ENCODE assay signal across 23 cellular contexts in the genomic region with DNA sequence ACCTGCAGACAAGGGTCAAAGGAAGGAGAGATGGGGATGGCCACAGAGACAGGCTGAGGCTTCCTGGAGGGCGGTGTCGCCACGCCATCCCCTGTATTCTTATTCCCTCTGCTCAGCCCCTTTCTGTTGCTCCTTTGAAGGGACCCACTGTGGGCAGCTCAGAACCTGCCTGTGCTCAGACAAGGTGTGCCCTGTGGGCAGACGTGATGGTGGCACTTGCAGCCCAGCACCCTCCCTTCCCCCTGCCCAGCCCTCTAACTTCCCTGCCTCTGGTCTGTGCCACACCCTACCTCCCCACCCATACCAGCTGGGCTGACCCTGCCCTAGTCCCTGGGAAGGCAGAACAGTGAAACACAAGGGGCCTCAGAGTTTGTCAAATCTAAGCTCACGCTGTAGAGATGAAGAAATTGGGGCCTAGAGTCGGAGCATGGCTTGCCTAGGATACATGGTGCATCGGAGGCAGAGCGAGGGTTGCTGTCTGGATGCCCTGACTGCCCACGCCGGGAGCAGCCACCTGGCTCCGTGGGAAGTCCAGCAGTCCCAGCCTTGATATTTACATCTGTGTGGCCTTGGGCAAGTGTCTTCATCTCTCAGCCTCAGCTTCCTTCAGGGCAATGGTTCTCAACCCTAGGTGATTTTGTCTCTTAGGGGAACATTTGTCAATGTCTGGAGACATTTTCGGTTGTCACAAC.
DNase-seq lines count a peak whose midpoint lies in the region; ATAC-seq and TF ChIP-seq lines count a peak whose summit lies in the region.
"Had no signal": no experiment of that assay in that cellular context is flagged by ENCODE, and none has a peak within 500 bp of the region (broad histone marks: within the 10 kb centered on the region; RNA-seq: fewer than 3 reads in every experiment).

No MANE protein-coding gene starts in this region.

- peak overlapping the region; percentile 71 for H3K27ac Mint-ChIP-seq in activated T-cell treated with anti-CD3 and anti-CD28 coated beads, Interleukin-2, amount 50 U/mL, for 24 hours
- H3K27ac Mint-ChIP-seq in dendritic cell treated with granulocyte-macrophage colony-stimulating factor and Interleukin-4, amounts not matched to agents 40 ng/mL and 50 ng/mL, for 4 days: peak overlapping the region; percentile 3
- H3K27ac Mint-ChIP-seq in type B pancreatic cell: no peak overlapping the region
- H3K27ac Mint-ChIP-seq: activated B cell treated with CpG ODN at 0.5 μM for 24 hours had no signal

- H3K9ac ChIP-seq in neuronal stem cell (ENCODE audit: low read depth, low read length, poor library complexity): no peak overlapping the region
- H3K9ac ChIP-seq: SK-N-SH had no signal

- H2BK12ac ChIP-seq in neuronal stem cell (ENCODE audit: low read length): no peak overlapping the region

- H4K8ac ChIP-seq in neuronal stem cell (ENCODE audit: low read depth, low read length): no peak overlapping the region

- no peak overlapping the region for H3K4me2 ChIP-seq in neuronal stem cell (ENCODE audit: insufficient read depth, low read length, poor library complexity, severe bottlenecking)
- H3K4me2 ChIP-seq: SK-N-SH had no signal

- H3K36me3 ChIP-seq in KOPT-K1 (ENCODE audit: insufficient read depth, low read length) (no peaks in the 10 kb centered on the region), neuronal stem cell (replicated peaks in 1 of 2; ENCODE audit: control insufficient read depth in 2 of 2, insufficient read depth in 2 of 2, low read length in 2 of 2) (no peaks in the 10 kb centered on the region)

- no peak overlapping the region for H3K4ac ChIP-seq in neuronal stem cell (ENCODE audit: low read length)

- peaks cover 86% of the 10 kb centered on the region for H3K4me1 Mint-ChIP-seq in activated T-cell treated with anti-CD3 and anti-CD28 coated beads, Interleukin-2, amount 50 U/mL, for 24 hours (ENCODE audit: low read depth)
- peaks cover 37% of the 10 kb centered on the region for H3K4me1 Mint-ChIP-seq in dendritic cell treated with granulocyte-macrophage colony-stimulating factor and Interleukin-4, amounts not matched to agents 40 ng/mL and 50 ng/mL, for 4 days (ENCODE audit: low read depth)
- no peaks in the 10 kb centered on the region for H3K4me1 Mint-ChIP-seq in type B pancreatic cell (ENCODE audit: unreplicated experiment)

- no peak overlapping the region for H2AK5ac ChIP-seq in neuronal stem cell (ENCODE audit: low read depth, low read length)

- H3K4me3 Mint-ChIP-seq in activated T-cell treated with anti-CD3 and anti-CD28 coated beads, Interleukin-2, amount 50 U/mL, for 24 hours: no peak overlapping the region
- H3K4me3 Mint-ChIP-seq in dendritic cell treated with granulocyte-macrophage colony-stimulating factor and Interleukin-4, amounts not matched to agents 40 ng/mL and 50 ng/mL, for 4 days: no peak overlapping the region
- no peak overlapping the region for H3K4me3 Mint-ChIP-seq in type B pancreatic cell
- H3K4me3 Mint-ChIP-seq: activated B cell treated with CpG ODN at 0.5 μM for 24 hours, B cell had no signal

- peaks cover 0 to 6% (median 0%) of the 10 kb centered on the region in 3 experiments for H3K27me3 ChIP-seq in neuronal stem cell (ENCODE audit: control insufficient read depth in 3 of 3, insufficient read depth in 3 of 3, low read depth in 1 of 3, low read length in 3 of 3)
- H3K27me3 ChIP-seq: dorsolateral prefrontal cortex, testis had no signal

- H3K23ac ChIP-seq in neuronal stem cell (ENCODE audit: low read depth, low read length, poor library complexity): no peak overlapping the region

- H2BK5ac ChIP-seq in neuronal stem cell (ENCODE audit: low read length): no peak overlapping the region

- no peaks in the 10 kb centered on the region for H3K79me1 ChIP-seq in neuronal stem cell (ENCODE audit: low read depth, low read length)

- H3K14ac ChIP-seq in neuronal stem cell (ENCODE audit: low read length): peak overlapping the region; percentile 10

- peaks cover 9% of the 10 kb centered on the region for H3K36me3 Mint-ChIP-seq in activated T-cell treated with anti-CD3 and anti-CD28 coated beads, Interleukin-2, amount 50 U/mL, for 24 hours (ENCODE audit: low read depth)
- H3K36me3 Mint-ChIP-seq in dendritic cell treated with granulocyte-macrophage colony-stimulating factor and Interleukin-4, amounts not matched to agents 40 ng/mL and 50 ng/mL, for 4 days (ENCODE audit: low read depth): no peaks in the 10 kb centered on the region
- H3K36me3 Mint-ChIP-seq in type B pancreatic cell: no peaks in the 10 kb centered on the region

- no peaks in the 10 kb centered on the region for H3K4me1 ChIP-seq in neuronal stem cell (ENCODE audit: control insufficient read depth in 2 of 2, insufficient read depth in 1 of 2, low read depth in 1 of 2, low read length in 2 of 2)
- H3K4me1 ChIP-seq: Caco-2, psoas muscle, testis had no signal

- no peak overlapping the region for H2BK15ac ChIP-seq in neuronal stem cell (ENCODE audit: low read length)

- no peak for ATAC-seq in GM18909 (IDR thresholded peaks at IDR 0.05; ENCODE audit: poor library complexity, unreplicated experiment)
- ATAC-seq: HCT116, psoas muscle had no signal

- H3K4me3 ChIP-seq in neuronal stem cell (ENCODE audit: low read length in 2 of 2): no peak overlapping the region
- H3K4me3 ChIP-seq: dorsolateral prefrontal cortex, psoas muscle, testis had no signal

- no peak overlapping the region for H2BK120ac ChIP-seq in neuronal stem cell (ENCODE audit: low read depth, low read length)

- no peak for TF ChIP-seq CTCF in type B pancreatic cell (conservative IDR thresholded peaks at IDR 0.05)

- peaks cover 9% of the 10 kb centered on the region for H3K9me3 Mint-ChIP-seq in activated T-cell treated with anti-CD3 and anti-CD28 coated beads, Interleukin-2, amount 50 U/mL, for 24 hours
- peaks cover 6% of the 10 kb centered on the region for H3K9me3 Mint-ChIP-seq in dendritic cell treated with granulocyte-macrophage colony-stimulating factor and Interleukin-4, amounts not matched to agents 40 ng/mL and 50 ng/mL, for 4 days
- no peaks in the 10 kb centered on the region for H3K9me3 Mint-ChIP-seq in type B pancreatic cell
- H3K9me3 Mint-ChIP-seq: activated B cell treated with CpG ODN at 0.5 μM for 24 hours had no signal

- no peak overlapping the region for H2AFZ ChIP-seq in neuronal stem cell (ENCODE audit: low read length)

- H3K9me3 ChIP-seq in KOPT-K1 (ENCODE audit: insufficient read depth, low read length, poor library complexity, severe bottlenecking) (no peaks in the 10 kb centered on the region), neuronal stem cell (replicated peaks in 1 of 2; ENCODE audit: control insufficient read depth in 2 of 2, insufficient read depth in 1 of 2, low read depth in 1 of 2, low read length in 2 of 2) (no peaks in the 10 kb centered on the region)
- H3K9me3 ChIP-seq: Caco-2, psoas muscle, SK-N-SH, testis had no signal

- intact Hi-C loops in dendritic cell treated with granulocyte-macrophage colony-stimulating factor and Interleukin-4, amounts not matched to agents 40 ng/mL and 50 ng/mL, for 4 days (cut with micrococcal nuclease): no loop called here

- H3K18ac ChIP-seq in neuronal stem cell (ENCODE audit: low read length): no peak overlapping the region

- H3K27me3 Mint-ChIP-seq in activated T-cell treated with anti-CD3 and anti-CD28 coated beads, Interleukin-2, amount 50 U/mL, for 24 hours: no peaks in the 10 kb centered on the region
- H3K27me3 Mint-ChIP-seq in dendritic cell treated with granulocyte-macrophage colony-stimulating factor and Interleukin-4, amounts not matched to agents 40 ng/mL and 50 ng/mL, for 4 days: peaks cover 18% of the 10 kb centered on the region
- H3K27me3 Mint-ChIP-seq in type B pancreatic cell: no peaks in the 10 kb centered on the region
- H3K27me3 Mint-ChIP-seq: activated B cell treated with CpG ODN at 0.5 μM for 24 hours; B cell; central memory CD8-positive, alpha-beta T cell had no signal

- no peak overlapping the region for H4K91ac ChIP-seq in neuronal stem cell (ENCODE audit: low read depth, low read length, poor library complexity)

- no peak for DNase-seq in activated T-cell treated with anti-CD3 and anti-CD28 coated beads, Interleukin-2, amount 50 U/mL, for 24 hours
- no peak for DNase-seq in activated T-cell treated with anti-CD3 and anti-CD28 coated beads, Interleukin-2, amount 50 U/mL, for 48 hours
- DNase-seq in neuronal stem cell (ENCODE audit: low spot score) (no peak), type B pancreatic cell (ENCODE audit: extremely low spot score, unreplicated experiment) (no peak), NK-92 (lab: John Stamatoyannopoulos, UW; ENCODE audit: unreplicated experiment) (no peak)
- DNase-seq: activated B cell treated with CpG ODN at 0.5 μM for 24 hours, Caco-2, DMS79 treated with DMSO at 0.1 percent for 48 hours, kidney glomerular epithelial cell, NCI-H1092 treated with DMSO at 0.1 percent for 48 hours, NCI-H1930, NCI-H526 treated with DMSO at 0.1 percent for 48 hours, SK-N-SH, T1000, testis had no signal

- H3K27ac ChIP-seq in KOPT-K1 (ENCODE audit: low read depth, low read length, poor library complexity, severe bottlenecking): peak overlapping the region; percentile 94
- no peak overlapping the region for H3K27ac ChIP-seq in neuronal stem cell (replicated peaks; ENCODE audit: low read length)
- H3K27ac ChIP-seq: dorsolateral prefrontal cortex, psoas muscle, testis had no signal

- WGBS in neuronal stem cell (ENCODE audit: extremely low coverage in 2 of 2, insufficient read length in 2 of 2, insufficient replicate concordance in 1 of 2), 2 donors: no CpG with 5 or more reads among the region's 12 CpGs
